ENCODE assay signal across 27 cellular contexts in the genomic region with DNA sequence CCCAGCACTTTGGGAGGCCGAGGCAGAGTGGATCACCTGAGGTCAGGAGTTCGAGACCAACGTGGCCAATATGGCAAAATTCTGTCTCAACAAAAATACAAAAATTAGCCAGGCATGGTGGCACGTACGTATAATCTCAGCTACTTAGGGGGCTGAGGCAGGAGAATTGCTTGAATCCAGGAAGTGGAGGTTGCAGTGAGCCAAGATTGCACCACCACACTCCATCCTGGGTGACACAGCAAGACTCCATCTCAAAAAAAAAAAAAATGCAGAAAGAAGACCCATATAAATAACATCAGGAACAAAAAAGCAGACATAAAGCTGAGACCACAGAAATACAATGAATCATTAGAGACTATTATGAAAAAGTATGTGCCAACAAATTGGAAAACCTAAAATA.
"Had no signal": no experiment of that assay in that cellular context is flagged by ENCODE, and none has a peak within 500 bp of the region (broad histone marks: within the 10 kb centered on the region; RNA-seq: fewer than 3 reads in every experiment).

No MANE protein-coding gene starts in this region.

- H3K36me3 Mint-ChIP-seq: mesothelial cell of epicardium; naive B cell; natural killer cell treated with Interleukin-12 subunit alpha and Interleukin-12 subunit beta and Interleukin-15 and Interleukin-18, amount 100 ng/mL, for 72 hours; stimulated activated naive B cell treated with anti-CD40 and anti-IgM and Interleukin-4, amounts not matched to agents 10 μg/mL and 1 μg/mL and 100 μg/mL, for 72 hours had no signal

- H3K27ac ChIP-seq: coronary artery, esophagus muscularis mucosa, heart right ventricle, left lung, neutrophil, parathyroid adenoma, right lobe of liver, thyroid gland had no signal

- ATAC-seq: heart right ventricle; left cardiac atrium; left lung; mucosa of descending colon; natural killer cell treated with Interleukin-12 subunit alpha and Interleukin-12 subunit beta and Interleukin-15 and Interleukin-18, amount 100 ng/mL, for 72 hours; right lobe of liver; stimulated activated naive B cell treated with anti-CD40 and anti-IgM and Interleukin-4, amounts not matched to agents 10 μg/mL and 1 μg/mL and 100 μg/mL, for 72 hours had no signal

- H3K27ac Mint-ChIP-seq: mesothelial cell of epicardium; naive B cell; natural killer cell treated with Interleukin-12 subunit alpha and Interleukin-12 subunit beta and Interleukin-15 and Interleukin-18, amount 100 ng/mL, for 72 hours; progenitor cell of endocrine pancreas; stimulated activated naive B cell treated with anti-CD40 and anti-IgM and Interleukin-4, amounts not matched to agents 10 μg/mL and 1 μg/mL and 100 μg/mL, for 72 hours; stimulated activated naive CD8-positive, alpha-beta T cell treated with anti-CD3 and anti-CD28 coated beads, Interleukin-15, Interleukin-2, amounts not matched to agents 100 ng/mL and 50 ng/mL, for 24 hours had no signal

- H3K4me1 ChIP-seq: esophagus muscularis mucosa, heart right ventricle, left lung, parathyroid adenoma, right lobe of liver, thyroid gland had no signal

- H3K4me3 Mint-ChIP-seq: mesothelial cell of epicardium; natural killer cell treated with Interleukin-12 subunit alpha and Interleukin-12 subunit beta and Interleukin-15 and Interleukin-18, amount 100 ng/mL, for 72 hours; neural crest cell; stimulated activated naive B cell treated with anti-CD40 and anti-IgM and Interleukin-4, amounts not matched to agents 10 μg/mL and 1 μg/mL and 100 μg/mL, for 72 hours; stimulated activated naive CD8-positive, alpha-beta T cell treated with anti-CD3 and anti-CD28 coated beads, Interleukin-15, Interleukin-2, amounts not matched to agents 100 ng/mL and 50 ng/mL, for 24 hours had no signal

- DNase-seq: dermis blood vessel endothelial cell; effector memory CD4-positive, alpha-beta T cell; foreskin melanocyte; glutamatergic neuron; heart right ventricle; hippocampal formation; left cardiac atrium; left lung; mesenchymal stem cell; mucosa of descending colon; naive B cell; right lobe of liver; small intestine; stimulated activated CD4-positive, alpha-beta T cell treated with anti-CD3 and anti-CD28 coated beads, Interleukin-15, amount 100 ng/mL, for 24 hours; stimulated activated CD4-positive, alpha-beta T cell treated with anti-CD3 and anti-CD28 coated beads, Interleukin-2, amount 100 ng/mL, for 48 hours; stimulated activated naive B cell treated with anti-CD40 and anti-IgM and Interleukin-4, amounts not matched to agents 10 μg/mL and 1 μg/mL and 100 μg/mL, for 72 hours; thyroid gland; trophoblast cell had no signal

- H3K36me3 ChIP-seq: esophagus muscularis mucosa, heart right ventricle, left lung, neutrophil, right lobe of liver, thyroid gland had no signal

- H3K4me1 Mint-ChIP-seq: mesothelial cell of epicardium; naive B cell; neural crest cell; stimulated activated naive B cell treated with anti-CD40 and anti-IgM and Interleukin-4, amounts not matched to agents 10 μg/mL and 1 μg/mL and 100 μg/mL, for 72 hours had no signal

- H3K79me2 ChIP-seq: parathyroid adenoma had no signal

- H3K27me3 Mint-ChIP-seq: naive B cell; natural killer cell treated with Interleukin-12 subunit alpha and Interleukin-12 subunit beta and Interleukin-15 and Interleukin-18, amount 100 ng/mL, for 72 hours; progenitor cell of endocrine pancreas; stimulated activated naive B cell treated with anti-CD40 and anti-IgM and Interleukin-4, amounts not matched to agents 10 μg/mL and 1 μg/mL and 100 μg/mL, for 72 hours; stimulated activated naive CD8-positive, alpha-beta T cell treated with anti-CD3 and anti-CD28 coated beads, Interleukin-15, Interleukin-2, amounts not matched to agents 100 ng/mL and 50 ng/mL, for 24 hours had no signal

- H2AFZ ChIP-seq: parathyroid adenoma had no signal

- H3K4me3 ChIP-seq: coronary artery, esophagus muscularis mucosa, heart right ventricle, left lung, mucosa of descending colon, right lobe of liver, thyroid gland had no signal

- H3K9me3 ChIP-seq: mucosa of descending colon, neutrophil, right lobe of liver, thyroid gland had no signal
